ENCODE assay signal across 8 cellular contexts in genomic region chr5:77077821-77078176, GRCh38. TPM values are rescaled to one million over a fixed set of nuclear protein-coding genes. Genes with fewer than 3 reads are reported as not detected.
DNase-seq lines count a peak whose midpoint lies in the region; ATAC-seq and TF ChIP-seq lines count a peak whose summit lies in the region.

No MANE protein-coding gene starts in this region.

- WGBS in ectodermal cell, 2 experiments = 13 to 15% methylated on average over 13 to 15 of the region's 15 CpGs
- WGBS in ovary, 3 donors = 23 to 25% (median 25%) methylated on average over 15 of the region's 15 CpGs

- H3K36me3 Mint-ChIP-seq in CD4-positive, alpha-beta memory T cell = peaks cover 1 to 9% of the 10 kb centered on the region in 2 donors

- H3K27me3 ChIP-seq in CD4-positive, alpha-beta memory T cell (ENCODE audit: insufficient read depth, low read length) = no peaks in the 10 kb centered on the region
- peaks cover 15% of the 10 kb centered on the region; the same call in 1 of the 2 replicates for H3K27me3 ChIP-seq in HUES6 (ENCODE audit: control insufficient read depth, insufficient read depth, low read length)
- H3K27me3 ChIP-seq in ectodermal cell (ENCODE audit: control insufficient read depth, insufficient read depth, low read length, poor library complexity, severe bottlenecking) = peaks cover 12% of the 10 kb centered on the region
- H3K27me3 ChIP-seq in ovary = no peaks in the 10 kb centered on the region

- intact Hi-C loops in CD4-positive, alpha-beta memory T cell (cut with micrococcal nuclease) = loop anchor here (1.0 to 2.0 kb wide), 2 partner anchors 209 to 477 kb away; no protein-coding TSS in a partner anchor
- intact Hi-C loops in ovary (cut with DNase I) = no loop called here

- H3K36me3 ChIP-seq in CD4-positive, alpha-beta memory T cell (ENCODE audit: insufficient read depth, low read length) = no peaks in the 10 kb centered on the region
- no peaks in the 10 kb centered on the region for H3K36me3 ChIP-seq in HUES6 (ENCODE audit: control insufficient read depth, insufficient read depth, low read length)
- no peaks in the 10 kb centered on the region for H3K36me3 ChIP-seq in ectodermal cell (ENCODE audit: control insufficient read depth, insufficient read depth, low read length)
- no peaks in the 10 kb centered on the region for H3K36me3 ChIP-seq in ovary

- peaks cover 0 to 2% (median 0%) of the 10 kb centered on the region in 8 donors for H3K9me3 Mint-ChIP-seq in CD4-positive, alpha-beta memory T cell

- H3K27me3 Mint-ChIP-seq in CD4-positive, alpha-beta memory T cell = no peaks in the 10 kb centered on the region

- no peak overlapping the region for H3K27ac ChIP-seq in CD4-positive, alpha-beta memory T cell (ENCODE audit: low read depth, low read length)
- H3K27ac ChIP-seq in HUES6 (ENCODE audit: low read depth, low read length) (no peak overlapping the region), ectodermal cell (ENCODE audit: insufficient read depth, low read depth, low read length, poor library complexity, severe bottlenecking) (no peak overlapping the region), ovary (peak overlapping the region in 1 of 2 donors; percentile 63)

- TF ChIP-seq EP300 in ovary (IDR thresholded peaks at IDR 0.05) = no peak

- ATAC-seq in HG03025 (IDR thresholded peaks at IDR 0.05; ENCODE audit: low FRiP score, unreplicated experiment) (no peak), GM21381 (IDR thresholded peaks at IDR 0.05; ENCODE audit: unreplicated experiment) (no peak)

- no peaks in the 10 kb centered on the region for H3K9me3 ChIP-seq in CD4-positive, alpha-beta memory T cell (ENCODE audit: control insufficient read depth in 1 of 2, low read length in 2 of 2)
- no peaks in the 10 kb centered on the region for H3K9me3 ChIP-seq in HUES6 (ENCODE audit: control insufficient read depth, insufficient read depth, low read depth, low read length)
- H3K9me3 ChIP-seq in ectodermal cell (ENCODE audit: control insufficient read depth, low read length) = no peaks in the 10 kb centered on the region
- H3K9me3 ChIP-seq in ovary = no peaks in the 10 kb centered on the region

- H3K27ac Mint-ChIP-seq in CD4-positive, alpha-beta memory T cell = no peak overlapping the region

- DNase-seq in CD4-positive, alpha-beta memory T cell = no peak
- DNase-seq in ovary (no peak), SHP77 treated with DMSO at 0.1 percent for 48 hours (lab: John Stamatoyannopoulos, UW) (no peak), dedifferentiated amniotic fluid mesenchymal stem cell (ENCODE audit: extremely low spot score) (no peak)

- TF ChIP-seq CTCF in ovary (IDR thresholded peaks at IDR 0.05) = no peak

- no peak overlapping the region for H3K4me3 ChIP-seq in CD4-positive, alpha-beta memory T cell (ENCODE audit: low read length in 2 of 2)
- H3K4me3 ChIP-seq in HUES6 (ENCODE audit: low read depth, low read length) (peak overlapping the region; percentile 82), ectodermal cell (ENCODE audit: insufficient read depth, low read depth, low read length) (peak overlapping the region; percentile 48), ovary (peak overlapping the region; percentile 50)

- POLR2A ChIA-PET in CD4-positive, alpha-beta memory T cell (lab: Charles Lee; ENCODE audit: partially characterized antibody) = interaction anchor here (1.0 kb wide), 1 partner anchor 10 kb away, joined by 3 read pairs; no protein-coding TSS in a partner anchor

- H3K4me1 ChIP-seq in CD4-positive, alpha-beta memory T cell (ENCODE audit: insufficient read depth, low read length) = peaks cover 5% of the 10 kb centered on the region
- peaks cover 10% of the 10 kb centered on the region; the same call in 1 of the 2 replicates for H3K4me1 ChIP-seq in HUES6 (ENCODE audit: control insufficient read depth, insufficient read depth, low read length)
- no peaks in the 10 kb centered on the region for H3K4me1 ChIP-seq in ectodermal cell (ENCODE audit: control insufficient read depth, insufficient read depth, low read length)
- H3K4me1 ChIP-seq in ovary (ENCODE audit: insufficient read depth) = no peaks in the 10 kb centered on the region

- H3K4me1 Mint-ChIP-seq in CD4-positive, alpha-beta memory T cell = peaks cover 6 to 9% (median 8%) of the 10 kb centered on the region in 4 donors

- no peak for TF ChIP-seq POLR2A in ovary (IDR thresholded peaks at IDR 0.05)

- H3K9ac ChIP-seq in HUES6 (ENCODE audit: low read length) = peak overlapping the region; percentile 47

- CTCF ChIA-PET in CD4-positive, alpha-beta memory T cell (lab: Charles Lee; ENCODE audit: partially characterized antibody) = interaction anchor here (1.0 to 2.4 kb wide), 6 partner anchors 8 to 229 kb away, joined by 3 to 16 read pairs (median 7); partner anchors contain the start of genes AGGF1 and ZBED3

- peak overlapping the region in 7 of 8 donors; percentile 40 to 79 (median 68) for H3K4me3 Mint-ChIP-seq in CD4-positive, alpha-beta memory T cell

RNA-seq across cellular contexts. Expression of gene ZBED3, which starts 9.3 kb away (rescaled TPM):
- total RNA-seq in CD4-positive, alpha-beta memory T cell = 1 to 10 TPM in 1 of 2 experiments, under 1 TPM in 1; 0.67 to 1.4 TPM
- 1 to 10 TPM in 1 of 2 donors, under 1 TPM in 1; 0.15 to 1.1 TPM for polyA plus RNA-seq in CD4-positive, alpha-beta memory T cell
- polyA plus RNA-seq in ectodermal cell (2013, experiment 1 of 4) = 6.7 TPM
- 8.1 TPM for polyA plus RNA-seq in ectodermal cell (2013, experiment 2 of 4)
- polyA plus RNA-seq in ectodermal cell (2013, experiment 3 of 4) = 5.9 TPM
- 6.2 TPM for polyA plus RNA-seq in ectodermal cell (2013, experiment 4 of 4)
- 10 to 100 TPM in 5 of 7 donors, 1 to 10 TPM in 2; 5.7 to 19.7 (median 15.3) TPM for total RNA-seq in ovary
- polyA plus RNA-seq in ovary = 10 to 100 TPM in 1 of 2 donors, 1 to 10 TPM in 1; 4.3 to 23.9 TPM

RNA-seq across cellular contexts. Expression of gene AGGF1, which starts 47.6 kb away (rescaled TPM):
- total RNA-seq in CD4-positive, alpha-beta memory T cell = 10 to 100 TPM; 29.4 to 29.6 TPM
- 10 to 100 TPM; 14.2 to 36.1 TPM for polyA plus RNA-seq in CD4-positive, alpha-beta memory T cell
- 24.2 TPM for polyA plus RNA-seq in ectodermal cell (2013, experiment 1 of 4)
- polyA plus RNA-seq in ectodermal cell (2013, experiment 2 of 4) = 25.2 TPM
- polyA plus RNA-seq in ectodermal cell (2013, experiment 3 of 4) = 22.1 TPM
- polyA plus RNA-seq in ectodermal cell (2013, experiment 4 of 4) = 22.6 TPM
- total RNA-seq in ovary = 10 to 100 TPM; 12.6 to 22.8 (median 16.9) TPM
- 10 to 100 TPM in 1 of 2 donors, 1 to 10 TPM in 1; 9.0 to 15.5 TPM for polyA plus RNA-seq in ovary

Comparison
In these comparisons a context has a peak if more than half of its experiments do, and no peak if none do; other contexts are left out.
1. H3K4me3 ChIP-seq: peak in HUES6 (single experiment), ectodermal cell (single experiment) and ovary (single experiment); none in CD4-positive, alpha-beta memory T cell (0 of 2).